ENCODE assay signal across 8 cellular contexts in genomic region chr4:150960818-150961217, GRCh38. TPM values are rescaled to one million over a fixed set of nuclear protein-coding genes. Genes with fewer than 3 reads are reported as not detected.
DNase-seq lines count a peak whose midpoint lies in the region; ATAC-seq and TF ChIP-seq lines count a peak whose summit lies in the region.

No MANE protein-coding gene starts in this region.

- H3K79me2 ChIP-seq in OCI-LY7 (ENCODE audit: insufficient read depth, low read depth, low read length) (peaks cover 25% of the 10 kb centered on the region; the same call in 1 of the 2 replicates), mammary epithelial cell (ENCODE audit: insufficient read depth, low read length) (peaks cover 72% of the 10 kb centered on the region)

- TF ChIP-seq CTCF in OCI-LY7 (conservative IDR thresholded peaks at IDR 0.05; ENCODE audit: low read length) (peak; percentile 70), mammary epithelial cell (conservative IDR thresholded peaks at IDR 0.05 in 1 of 2, IDR thresholded peaks at IDR 0.05 in 1 of 2; ENCODE audit: extremely low read depth in 1 of 2, insufficient read depth in 1 of 2, low read depth in 1 of 2, low read length in 2 of 2) (peak; percentile 74 to 90)

- H4K20me1 ChIP-seq in OCI-LY7 (ENCODE audit: insufficient read depth, low read length) (no peaks in the 10 kb centered on the region; the same call in 1 of the 2 replicates), mammary epithelial cell (ENCODE audit: insufficient read depth, low read length) (no peaks in the 10 kb centered on the region)

- H3K27me3 Mint-ChIP-seq in naive thymus-derived CD4-positive, alpha-beta T cell: no peaks in the 10 kb centered on the region

- no peak overlapping the region for H3K9ac ChIP-seq in mammary epithelial cell (ENCODE audit: insufficient read depth, low read length)

- H3K27ac Mint-ChIP-seq in naive thymus-derived CD4-positive, alpha-beta T cell: no peak overlapping the region

- CTCF ChIA-PET in OCI-LY7 (lab: Charles Lee; ENCODE audit: unreplicated experiment) (no interaction called here), mammary epithelial cell (lab: Charles Lee; ENCODE audit: low non-redundant PET) (interaction anchor here (1.0 kb wide), 1 partner anchor 94 kb away, joined by 4 read pairs; no protein-coding TSS in a partner anchor)
- CTCF ChIA-PET in naive thymus-derived CD4-positive, alpha-beta T cell (lab: Charles Lee): no interaction called here

- H3K4me3 Mint-ChIP-seq in naive thymus-derived CD4-positive, alpha-beta T cell: no peak overlapping the region

- POLR2A ChIA-PET in OCI-LY7 (lab: Charles Lee): interaction anchor here (0.6 to 1.6 kb wide), 4 partner anchors 11 to 55 kb away, joined by 3 to 8 read pairs (median 3); partner anchors contain the start of gene LRBA
- POLR2A ChIA-PET in naive thymus-derived CD4-positive, alpha-beta T cell (lab: Charles Lee): no interaction called here

- H3K4me1 ChIP-seq in OCI-LY7 (ENCODE audit: insufficient read depth, low read length, poor library complexity, severe bottlenecking) (no peaks in the 10 kb centered on the region), mammary epithelial cell (ENCODE audit: insufficient read depth, low read length) (no peaks in the 10 kb centered on the region)
- H3K4me1 ChIP-seq in naive thymus-derived CD4-positive, alpha-beta T cell (ENCODE audit: control insufficient read depth in 2 of 2, insufficient read depth in 2 of 2, low read length in 2 of 2): no peaks in the 10 kb centered on the region

- DNase-seq in AML-193 (lab: John Stamatoyannopoulos, UW) (peak; percentile 53 to 60), OCI-LY7 (ENCODE audit: low spot score) (peak; percentile 21), mammary epithelial cell (peak; percentile 41), NCI-H526 treated with DMSO at 0.1 percent for 48 hours (lab: John Stamatoyannopoulos, UW) (no peak), SW480 (ENCODE audit: low spot score) (no peak), ureter (ENCODE audit: low spot score) (no peak)
- peak in 1 of 9 donors; percentile 43 for DNase-seq in naive thymus-derived CD4-positive, alpha-beta T cell

- WGBS in mammary epithelial cell (ENCODE audit: low coverage, missing lambda C conversion rate): 73% methylated on average over 2 of the region's 2 CpGs

- H2AFZ ChIP-seq in OCI-LY7 (ENCODE audit: low read length): no peak overlapping the region
- H2AFZ ChIP-seq in mammary epithelial cell (ENCODE audit: low read depth, low read length): no peak overlapping the region

- H3K4me3 ChIP-seq in OCI-LY7 (ENCODE audit: low read depth, low read length, poor library complexity, severe bottlenecking) (no peak overlapping the region), mammary epithelial cell (replicated peaks in 1 of 3; ENCODE audit: insufficient read depth in 1 of 3, low read depth in 2 of 3, low read length in 3 of 3) (no peak overlapping the region)
- H3K4me3 ChIP-seq in naive thymus-derived CD4-positive, alpha-beta T cell (ENCODE audit: low read length): no peak overlapping the region

- peaks cover 0 to 41% (median 18%) of the 10 kb centered on the region in 11 donors for H3K9me3 Mint-ChIP-seq in naive thymus-derived CD4-positive, alpha-beta T cell

- H3K36me3 Mint-ChIP-seq in naive thymus-derived CD4-positive, alpha-beta T cell: peaks cover 7 to 48% (median 39%) of the 10 kb centered on the region in 5 donors

- H3K4me2 ChIP-seq in OCI-LY7 (ENCODE audit: low read length) (no peak overlapping the region), mammary epithelial cell (ENCODE audit: insufficient read depth, low read depth, low read length) (no peak overlapping the region)

- ATAC-seq in GM19452 (IDR thresholded peaks at IDR 0.05; ENCODE audit: unreplicated experiment): peak; percentile 65
- ATAC-seq in naive thymus-derived CD4-positive, alpha-beta T cell: peak; percentile 68

- in situ Hi-C loops in mammary epithelial cell (cut with MboI; ENCODE audit: low sequenced_read_pairs in 2 of 2): no loop called here

- H3K27me3 ChIP-seq in mammary epithelial cell (ENCODE audit: insufficient read depth, low read length): no peaks in the 10 kb centered on the region
- H3K27me3 ChIP-seq in naive thymus-derived CD4-positive, alpha-beta T cell (ENCODE audit: control insufficient read depth in 2 of 2, insufficient read depth in 2 of 2, low read length in 2 of 2): no peaks in the 10 kb centered on the region

- H3K9me2 ChIP-seq in OCI-LY7 (ENCODE audit: insufficient read depth, low read length): no peaks in the 10 kb centered on the region

- intact Hi-C loops in OCI-LY7 (cut with micrococcal nuclease; ENCODE audit: unreplicated experiment): no loop called here
- intact Hi-C loops in mammary epithelial cell (cut with micrococcal nuclease): loop anchor here (2.0 to 5.0 kb wide), 2 partner anchors 94 to 664 kb away; no protein-coding TSS in a partner anchor
- intact Hi-C loops in naive thymus-derived CD4-positive, alpha-beta T cell (cut with micrococcal nuclease): no loop called here

- peaks cover 24% of the 10 kb centered on the region for H3K36me3 ChIP-seq in OCI-LY7 (ENCODE audit: insufficient read depth, low read length)
- H3K36me3 ChIP-seq in mammary epithelial cell (ENCODE audit: insufficient read depth, low read length): no peaks in the 10 kb centered on the region
- H3K36me3 ChIP-seq in naive thymus-derived CD4-positive, alpha-beta T cell (ENCODE audit: control insufficient read depth in 2 of 3, insufficient read depth in 3 of 3, low read length in 3 of 3): no peaks in the 10 kb centered on the region

- peaks cover 0 to 43% (median 33%) of the 10 kb centered on the region in 7 donors for H3K4me1 Mint-ChIP-seq in naive thymus-derived CD4-positive, alpha-beta T cell

- BruUV-seq in OCI-LY7 (replicated peaks; lab: Mats Ljungman, UMichigan): TSS peak; percentile 24
- BruUV-seq in mammary epithelial cell (replicated peaks; lab: Mats Ljungman, UMichigan): no TSS peak

- H3K9me3 ChIP-seq in OCI-LY7 (ENCODE audit: low read length) (peaks cover 20% of the 10 kb centered on the region), mammary epithelial cell (replicated peaks; ENCODE audit: insufficient read depth, low read length) (peaks cover 3% of the 10 kb centered on the region)
- H3K9me3 ChIP-seq in naive thymus-derived CD4-positive, alpha-beta T cell (ENCODE audit: control insufficient read depth in 2 of 3, low read length in 3 of 3): no peaks in the 10 kb centered on the region

- dilution Hi-C loops in mammary epithelial cell (cut with HindIII; ENCODE audit: low sequenced_read_pairs): no loop called here

- H3K27ac ChIP-seq in OCI-LY7 (ENCODE audit: low read depth, low read length, poor library complexity, severe bottlenecking) (no peak overlapping the region), mammary epithelial cell (ENCODE audit: insufficient read depth, low read depth, low read length) (no peak overlapping the region)
- no peak overlapping the region for H3K27ac ChIP-seq in naive thymus-derived CD4-positive, alpha-beta T cell (ENCODE audit: low read depth, low read length)

RNA-seq across cellular contexts. Expression of gene LRBA, which starts 54.3 kb away (rescaled TPM):
- total RNA-seq in OCI-LY7 (2014; rRNA removed; shearing (Covaris generic)): 48.9 and 60.4 TPM in 2 replicates
- 63.2 and 66.7 TPM in 2 replicates for total RNA-seq in OCI-LY7 (2022)
- 100 to 1,000 TPM in 1 of 2 donors, 10 to 100 TPM in 1; 63.3 to 108 TPM for total RNA-seq in mammary epithelial cell
- polyA plus RNA-seq in mammary epithelial cell: 36.9 TPM
- 226 TPM for polyA minus RNA-seq in mammary epithelial cell
- 10 to 100 TPM; 51.2 to 71.4 (median 62.9) TPM for total RNA-seq in naive thymus-derived CD4-positive, alpha-beta T cell
- 10 to 100 TPM; 20.8 to 23.9 TPM for polyA plus RNA-seq in naive thymus-derived CD4-positive, alpha-beta T cell
- 93.1 TPM for total RNA-seq in ureter

Comparison
In these comparisons a context has a peak if more than half of its experiments do, and no peak if none do; other contexts are left out.
1. DNase-seq: peak in AML-193 (2 of 2), OCI-LY7 (single experiment) and mammary epithelial cell (single experiment); none in NCI-H526 treated with DMSO at 0.1 percent for 48 hours (single experiment), SW480 (single experiment) and ureter (single experiment).